1 cellular context compared by ENCODE assay signal in genomic region chr1:234958066-234958701, GRCh38.
TF ChIP-seq lines count a peak whose summit lies in the region.

No MANE protein-coding gene starts in this region.

TF ChIP-seq in HepG2, 621 proteins besides CTCF, POLR2A, EP300 and RAD21 (continued from another document):
- TF ChIP-seq RBM39 (IDR thresholded peaks at IDR 0.05; ENCODE audit: low read depth, low read length, poor library complexity, severe bottlenecking): peak; percentile 87
- TF ChIP-seq ETV6 (CRISPR knock-in tag; conservative IDR thresholded peaks at IDR 0.05): peak; percentile 40; the same call in 1 of the 2 replicates
- peak; percentile 89 for TF ChIP-seq ETV5 (CRISPR knock-in tag; IDR thresholded peaks at IDR 0.05; ENCODE audit: borderline replicate concordance)
- TF ChIP-seq ZNF607 (CRISPR knock-in tag; IDR thresholded peaks at IDR 0.05; ENCODE audit: borderline replicate concordance): 0 out of 2 replicates have a peak, but pooled peaks have one; percentile 66
- peak; percentile 24; the same call in 1 of the 2 replicates for TF ChIP-seq ZNF776 (CRISPR knock-in tag; IDR thresholded peaks at IDR 0.05)
- TF ChIP-seq ZNF143 (CRISPR knock-in tag; IDR thresholded peaks at IDR 0.05): 0 out of 2 replicates have a peak, but pooled peaks have one; percentile 1
- TF ChIP-seq ZC3H4 (CRISPR knock-in tag; IDR thresholded peaks at IDR 0.05; ENCODE audit: borderline replicate concordance): peak; percentile 78
- TF ChIP-seq, protein P1, sequence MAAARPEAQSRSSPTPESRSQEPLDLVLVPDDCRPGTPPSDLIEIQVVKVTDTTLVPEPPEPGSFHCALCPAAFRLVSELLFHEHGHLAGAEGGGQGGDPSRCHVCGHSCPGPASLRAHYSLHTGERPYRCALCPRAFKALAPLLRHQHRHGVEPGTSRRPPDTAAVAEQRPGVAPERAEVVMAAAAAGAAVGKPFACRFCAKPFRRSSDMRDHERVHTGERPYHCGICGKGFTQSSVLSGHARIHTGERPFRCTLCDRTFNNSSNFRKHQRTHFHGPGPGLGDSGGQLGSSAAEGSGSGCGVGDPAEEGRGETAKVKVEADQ (CRISPR knock-in tag; IDR thresholded peaks at IDR 0.05; ENCODE audit: borderline replicate concordance): no peak
- TF ChIP-seq KAT7 (CRISPR knock-in tag; IDR thresholded peaks at IDR 0.05; ENCODE audit: borderline replicate concordance): peak; percentile 18; the same call in 1 of the 2 replicates
- peak; percentile 17; the same call in 1 of the 2 replicates for TF ChIP-seq ZNF329 (CRISPR knock-in tag; IDR thresholded peaks at IDR 0.05; ENCODE audit: low read depth)
- TF ChIP-seq ZNF225 (CRISPR knock-in tag; IDR thresholded peaks at IDR 0.05): peak; percentile 60; the same call in 1 of the 2 replicates
- TF ChIP-seq STAG1 (CRISPR knock-in tag; IDR thresholded peaks at IDR 0.05): peak; percentile 19; the same call in 1 of the 2 replicates
- peak; percentile 59 for TF ChIP-seq SRSF1 (optimal IDR thresholded peaks at IDR 0.05; ENCODE audit: low read depth, low read length)
- 0 out of 2 replicates have a peak, but pooled peaks have one; percentile 8 for TF ChIP-seq NRL (CRISPR knock-in tag; IDR thresholded peaks at IDR 0.05; ENCODE audit: borderline replicate concordance)
- TF ChIP-seq SP2 (CRISPR knock-in tag; IDR thresholded peaks at IDR 0.05): no peak
- TF ChIP-seq, protein P2, sequence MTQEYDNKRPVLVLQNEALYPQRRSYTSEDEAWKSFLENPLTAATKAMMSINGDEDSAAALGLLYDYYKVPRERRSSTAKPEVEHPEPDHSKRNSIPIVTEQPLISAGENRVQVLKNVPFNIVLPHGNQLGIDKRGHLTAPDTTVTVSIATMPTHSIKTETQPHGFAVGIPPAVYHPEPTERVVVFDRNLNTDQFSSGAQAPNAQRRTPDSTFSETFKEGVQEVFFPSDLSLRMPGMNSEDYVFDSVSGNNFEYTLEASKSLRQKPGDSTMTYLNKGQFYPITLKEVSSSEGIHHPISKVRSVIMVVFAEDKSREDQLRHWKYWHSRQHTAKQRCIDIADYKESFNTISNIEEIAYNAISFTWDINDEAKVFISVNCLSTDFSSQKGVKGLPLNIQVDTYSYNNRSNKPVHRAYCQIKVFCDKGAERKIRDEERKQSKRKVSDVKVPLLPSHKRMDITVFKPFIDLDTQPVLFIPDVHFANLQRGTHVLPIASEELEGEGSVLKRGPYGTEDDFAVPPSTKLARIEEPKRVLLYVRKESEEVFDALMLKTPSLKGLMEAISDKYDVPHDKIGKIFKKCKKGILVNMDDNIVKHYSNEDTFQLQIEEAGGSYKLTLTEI (CRISPR knock-in tag; conservative IDR thresholded peaks at IDR 0.05): no peak
- TF ChIP-seq ZMYM2 (CRISPR knock-in tag; IDR thresholded peaks at IDR 0.05): no peak; the same call in 1 of the 2 replicates
- TF ChIP-seq SOX5 (CRISPR knock-in tag; IDR thresholded peaks at IDR 0.05; ENCODE audit: borderline replicate concordance): no peak
- TF ChIP-seq HDAC1 (CRISPR knock-in tag; IDR thresholded peaks at IDR 0.05): peak; percentile 43
- TF ChIP-seq GZF1 (CRISPR knock-in tag; IDR thresholded peaks at IDR 0.05): no peak
- TF ChIP-seq GABPA (IDR thresholded peaks at IDR 0.05; ENCODE audit: low read depth, low read length): peak; percentile 27; the same call in 1 of the 2 replicates
- TF ChIP-seq GABPA (CRISPR knock-in tag; IDR thresholded peaks at IDR 0.05; ENCODE audit: low read depth): no peak
- TF ChIP-seq, protein P3, sequence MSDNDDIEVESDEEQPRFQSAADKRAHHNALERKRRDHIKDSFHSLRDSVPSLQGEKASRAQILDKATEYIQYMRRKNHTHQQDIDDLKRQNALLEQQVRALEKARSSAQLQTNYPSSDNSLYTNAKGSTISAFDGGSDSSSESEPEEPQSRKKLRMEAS (IDR thresholded peaks at IDR 0.05): no peak
- TF ChIP-seq, protein P4, sequence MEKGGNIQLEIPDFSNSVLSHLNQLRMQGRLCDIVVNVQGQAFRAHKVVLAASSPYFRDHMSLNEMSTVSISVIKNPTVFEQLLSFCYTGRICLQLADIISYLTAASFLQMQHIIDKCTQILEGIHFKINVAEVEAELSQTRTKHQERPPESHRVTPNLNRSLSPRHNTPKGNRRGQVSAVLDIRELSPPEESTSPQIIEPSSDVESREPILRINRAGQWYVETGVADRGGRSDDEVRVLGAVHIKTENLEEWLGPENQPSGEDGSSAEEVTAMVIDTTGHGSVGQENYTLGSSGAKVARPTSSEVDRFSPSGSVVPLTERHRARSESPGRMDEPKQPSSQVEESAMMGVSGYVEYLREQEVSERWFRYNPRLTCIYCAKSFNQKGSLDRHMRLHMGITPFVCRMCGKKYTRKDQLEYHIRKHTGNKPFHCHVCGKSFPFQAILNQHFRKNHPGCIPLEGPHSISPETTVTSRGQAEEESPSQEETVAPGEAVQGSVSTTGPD (CRISPR knock-in tag; IDR thresholded peaks at IDR 0.05): peak; percentile 66; the same call in 1 of the 2 replicates
- peak; percentile 99 for TF ChIP-seq ZNF629 (CRISPR knock-in tag; conservative IDR thresholded peaks at IDR 0.05)
- TF ChIP-seq ZNF770 (CRISPR knock-in tag; IDR thresholded peaks at IDR 0.05): no peak
- no peak for TF ChIP-seq DNMT1 (CRISPR knock-in tag; IDR thresholded peaks at IDR 0.05)
- no peak for TF ChIP-seq ZNF274 (CRISPR knock-in tag; IDR thresholded peaks at IDR 0.05)
- no peak for TF ChIP-seq SRSF4 (IDR thresholded peaks at IDR 0.05; ENCODE audit: low read depth, low read length, poor library complexity, severe bottlenecking)
